8 cellular contexts compared by ENCODE assay signal in the genomic region with DNA sequence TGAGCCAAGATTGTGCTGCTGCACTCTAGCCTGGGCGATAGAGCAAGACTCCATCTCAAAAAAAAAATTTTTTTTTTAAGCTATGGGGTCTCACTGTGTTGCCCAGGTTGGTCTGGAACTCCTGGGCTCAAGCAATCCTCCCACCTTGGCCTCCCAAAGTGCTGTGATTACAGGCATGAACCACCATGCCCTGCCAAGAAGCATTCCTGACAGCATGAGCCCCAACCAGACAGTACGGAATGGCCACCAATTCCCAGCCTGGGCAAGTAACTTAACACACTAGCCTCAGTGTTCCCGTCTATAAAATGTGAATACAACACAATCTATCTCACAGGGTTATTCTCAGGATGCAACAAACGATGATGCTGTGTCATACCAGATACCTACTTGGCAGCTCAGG. TPM values are rescaled to one million over a fixed set of nuclear protein-coding genes. Genes with fewer than 3 reads are reported as not detected.
DNase-seq lines count a peak whose midpoint lies in the region; ATAC-seq and TF ChIP-seq lines count a peak whose summit lies in the region.

No MANE protein-coding gene starts in this region.

- DNase-seq in activated T-cell treated with anti-CD3 and anti-CD28 coated beads, Interleukin-2, amount 50 U/mL, for 72 hours, result no peak
- no peak for DNase-seq in activated T-cell treated with anti-CD3 and anti-CD28 coated beads, Interleukin-2, amount 50 U/mL, for 48 hours
- no peak for DNase-seq in activated T-helper 1 cell treated with anti-CD3 and anti-CD28 coated beads, Interleukin-12 subunit alpha, Interleukin-12 subunit beta, Interleukin-2, Interleukin-4 antibody, amounts not matched to agents 30 ng/mL and 10 ng/mL and 1 ng/mL, durations not matched to agents 14 hours and 24 hours and 36 hours (ENCODE audit: low spot score)
- DNase-seq in thoracic aorta (ENCODE audit: low spot score), result no peak
- DNase-seq in activated effector memory CD4-positive, alpha-beta T cell treated with Interleukin-2 at 50 U/mL for 16 hours, result no peak
- no peak for DNase-seq in cardiac septum (ENCODE audit: low spot score)
- DNase-seq in GM10266 (ENCODE audit: extremely low spot score), result no peak

- no peaks in the 10 kb centered on the region for H3K27me3 Mint-ChIP-seq in activated T-cell treated with anti-CD3 and anti-CD28 coated beads, Interleukin-2, amount 50 U/mL, for 72 hours (ENCODE audit: low read depth)
- peaks cover 4% of the 10 kb centered on the region for H3K27me3 Mint-ChIP-seq in activated T-helper 1 cell treated with anti-CD3 and anti-CD28 coated beads, Interleukin-12 subunit alpha, Interleukin-12 subunit beta, Interleukin-2, Interleukin-4 antibody, amounts not matched to agents 30 ng/mL and 10 ng/mL and 1 ng/mL, durations not matched to agents 14 hours and 24 hours and 36 hours (ENCODE audit: insufficient read depth)

- H3K4me1 Mint-ChIP-seq in activated T-cell treated with anti-CD3 and anti-CD28 coated beads, Interleukin-2, amount 50 U/mL, for 72 hours (ENCODE audit: low read depth), result peaks cover 50% of the 10 kb centered on the region
- H3K4me1 Mint-ChIP-seq in activated T-helper 1 cell treated with anti-CD3 and anti-CD28 coated beads, Interleukin-12 subunit alpha, Interleukin-12 subunit beta, Interleukin-2, Interleukin-4 antibody, amounts not matched to agents 30 ng/mL and 10 ng/mL and 1 ng/mL, durations not matched to agents 14 hours and 24 hours and 36 hours (ENCODE audit: low read depth), result peaks cover 44% of the 10 kb centered on the region

- peaks cover 2% of the 10 kb centered on the region in 2 donors for H3K36me3 Mint-ChIP-seq in activated T-cell treated with anti-CD3 and anti-CD28 coated beads, Interleukin-2, amount 50 U/mL, for 72 hours (ENCODE audit: insufficient read depth in 2 of 2)
- H3K36me3 Mint-ChIP-seq in activated T-helper 1 cell treated with anti-CD3 and anti-CD28 coated beads, Interleukin-12 subunit alpha, Interleukin-12 subunit beta, Interleukin-2, Interleukin-4 antibody, amounts not matched to agents 30 ng/mL and 10 ng/mL and 1 ng/mL, durations not matched to agents 14 hours and 24 hours and 36 hours (ENCODE audit: low read depth), result peaks cover 17% of the 10 kb centered on the region

- peak overlapping the region; percentile 50 for H3K27ac Mint-ChIP-seq in activated T-cell treated with anti-CD3 and anti-CD28 coated beads, Interleukin-2, amount 50 U/mL, for 72 hours
- peak overlapping the region; percentile 90 for H3K27ac Mint-ChIP-seq in activated T-helper 1 cell treated with anti-CD3 and anti-CD28 coated beads, Interleukin-12 subunit alpha, Interleukin-12 subunit beta, Interleukin-2, Interleukin-4 antibody, amounts not matched to agents 30 ng/mL and 10 ng/mL and 1 ng/mL, durations not matched to agents 14 hours and 24 hours and 36 hours

- H3K4me3 Mint-ChIP-seq in activated T-cell treated with anti-CD3 and anti-CD28 coated beads, Interleukin-2, amount 50 U/mL, for 72 hours, result peak overlapping the region; percentile 92 to 95
- H3K4me3 Mint-ChIP-seq in activated T-helper 1 cell treated with anti-CD3 and anti-CD28 coated beads, Interleukin-12 subunit alpha, Interleukin-12 subunit beta, Interleukin-2, Interleukin-4 antibody, amounts not matched to agents 30 ng/mL and 10 ng/mL and 1 ng/mL, durations not matched to agents 14 hours and 24 hours and 36 hours, result peak overlapping the region; percentile 95

- intact Hi-C loops in activated T-helper 1 cell treated with anti-CD3 and anti-CD28 coated beads, Interleukin-12 subunit alpha, Interleukin-12 subunit beta, Interleukin-2, Interleukin-4 antibody, amounts not matched to agents 30 ng/mL and 10 ng/mL and 1 ng/mL, durations not matched to agents 14 hours and 24 hours and 36 hours (cut with micrococcal nuclease), result loop anchor here (2.0 to 10.0 kb wide), 2 partner anchors 209 to 357 kb away; a partner anchor contains a TSS
- intact Hi-C loops in cardiac septum (cut with DNase I), result no loop called here

- H3K36me3 ChIP-seq in thoracic aorta, result no peaks in the 10 kb centered on the region

- H3K9me3 ChIP-seq in iPS-18c (ENCODE audit: control insufficient read depth, insufficient read depth, low read length) (no peaks in the 10 kb centered on the region), thoracic aorta (no peaks in the 10 kb centered on the region)

- no peak for ATAC-seq in activated T-cell treated with anti-CD3 and anti-CD28 coated beads, Interleukin-2, amount 50 U/mL, for 72 hours (replicated peaks in 1 of 2)
- no peak for ATAC-seq in thoracic aorta (ENCODE audit: insufficient number of reproducible peaks, low FRiP score, low read depth)

- no peaks in the 10 kb centered on the region for H3K9me3 Mint-ChIP-seq in activated T-cell treated with anti-CD3 and anti-CD28 coated beads, Interleukin-2, amount 50 U/mL, for 72 hours
- no peaks in the 10 kb centered on the region for H3K9me3 Mint-ChIP-seq in activated T-helper 1 cell treated with anti-CD3 and anti-CD28 coated beads, Interleukin-12 subunit alpha, Interleukin-12 subunit beta, Interleukin-2, Interleukin-4 antibody, amounts not matched to agents 30 ng/mL and 10 ng/mL and 1 ng/mL, durations not matched to agents 14 hours and 24 hours and 36 hours

- H3K4me1 ChIP-seq in thoracic aorta (ENCODE audit: control insufficient read depth in 1 of 2, low read depth in 2 of 2), result peaks cover 32 to 56% of the 10 kb centered on the region in 2 donors

- no peak overlapping the region for H3K27ac ChIP-seq in thoracic aorta

- peak overlapping the region; percentile 82 for H3K4me3 ChIP-seq in iPS-18c (ENCODE audit: insufficient read depth, low read depth, low read length)
- peak overlapping the region; percentile 79 for H3K4me3 ChIP-seq in thoracic aorta

- no peak for TF ChIP-seq CTCF in thoracic aorta (IDR thresholded peaks at IDR 0.05)
- TF ChIP-seq CTCF in GM10266 (IDR thresholded peaks at IDR 0.05; ENCODE audit: control insufficient read depth, insufficient read depth, low read depth, missing control alignments), result no peak

- no peaks in the 10 kb centered on the region for H3K27me3 ChIP-seq in thoracic aorta (replicated peaks; ENCODE audit: insufficient read depth)

RNA-seq across cellular contexts. Expression of a gene that starts 2.1 kb away (rescaled TPM):
- 100 to 1,000 TPM; 252 to 274 TPM for total RNA-seq in activated T-cell treated with anti-CD3 and anti-CD28 coated beads, Interleukin-2, amount 50 U/mL, for 72 hours
- 332 and 351 TPM in 2 replicates for total RNA-seq in activated T-helper 1 cell treated with anti-CD3 and anti-CD28 coated beads, Interleukin-12 subunit alpha, Interleukin-12 subunit beta, Interleukin-2, Interleukin-4 antibody, amounts not matched to agents 30 ng/mL and 10 ng/mL and 1 ng/mL, durations not matched to agents 14 hours and 24 hours and 36 hours
- total RNA-seq in thoracic aorta (100 to 1,000 TPM; 138 to 240 TPM), cardiac septum (34.6 TPM)
